Comparison of ENCODE assay signal across 8 cellular contexts in the genomic region with DNA sequence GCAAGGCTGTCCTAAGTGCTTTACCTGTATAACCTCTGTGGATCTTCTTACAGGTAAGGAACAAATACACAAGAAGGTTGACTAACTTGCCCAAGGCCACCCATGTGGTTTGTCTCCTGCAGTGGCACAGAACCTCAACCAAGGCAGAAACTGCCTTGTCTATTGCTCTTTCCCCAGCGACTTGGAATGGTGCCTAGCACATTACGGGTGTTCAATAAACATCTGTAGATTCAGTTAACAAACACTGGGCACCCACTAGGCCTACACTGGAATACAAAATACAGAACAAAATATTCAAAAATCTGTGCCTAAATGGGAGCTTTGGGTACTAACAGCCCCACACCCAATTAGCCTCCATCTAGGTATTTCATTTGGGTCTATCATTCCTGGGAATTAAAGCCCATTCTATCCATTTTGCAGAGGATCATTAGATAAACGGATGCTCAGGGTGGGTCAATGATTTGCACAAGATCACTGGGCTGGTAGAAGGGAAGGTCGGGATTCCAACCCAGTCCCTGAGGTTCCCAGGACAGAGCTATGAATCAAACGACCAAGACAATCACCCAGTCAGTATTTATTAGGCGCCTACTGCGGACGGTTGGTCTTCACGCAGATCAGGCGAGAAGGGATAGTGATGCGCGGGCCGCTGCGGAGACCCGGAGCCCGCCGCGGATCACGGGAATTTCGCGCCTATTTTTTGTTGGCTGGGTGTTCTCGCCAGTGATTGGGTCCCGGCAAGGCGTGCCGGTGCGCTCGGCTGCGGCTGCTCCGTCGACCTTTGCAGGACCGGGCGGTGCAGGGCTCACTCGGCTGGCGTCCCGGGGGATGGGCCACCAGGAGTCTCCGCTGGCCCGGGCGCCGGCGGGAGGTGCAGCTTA. TPM values are rescaled to one million over a fixed set of nuclear protein-coding genes. Genes with fewer than 3 reads are reported as not detected.
DNase-seq lines count a peak whose midpoint lies in the region; ATAC-seq, FAIRE-seq and TF ChIP-seq lines count a peak whose summit lies in the region.

Gene STK35 (plus strand): TSS at position 771 of the 878 bp plus-strand sequence. CDS start 55 bp downstream, at position 826.

- ATAC-seq in GM21576 (IDR thresholded peaks at IDR 0.05; ENCODE audit: unreplicated experiment): peak; percentile 27
- ATAC-seq in activated naive CD8-positive, alpha-beta T cell treated with anti-CD3 and anti-CD28 coated beads, Interleukin-2, amount 10 ng/mL, durations not matched to agents 7 days and 5 days (ENCODE audit: low read depth): peak; percentile 42

- H3K27ac Mint-ChIP-seq in activated naive CD8-positive, alpha-beta T cell treated with anti-CD3 and anti-CD28 coated beads, Interleukin-2, amount 10 ng/mL, durations not matched to agents 7 days and 5 days: peak within 1 kb of the TSS; percentile 100

- TF ChIP-seq CTCF in right atrium auricular region (IDR thresholded peaks at IDR 0.05): no peak
- no peak for TF ChIP-seq CTCF in sigmoid colon (IDR thresholded peaks at IDR 0.05)

- H3K27me3 ChIP-seq in HUES6 (ENCODE audit: control insufficient read depth, insufficient read depth, low read length): no peaks in the 10 kb centered on the region
- no peaks in the 10 kb centered on the region for H3K27me3 ChIP-seq in right atrium auricular region
- H3K27me3 ChIP-seq in sigmoid colon: no peaks in the 10 kb centered on the region

- H3K4me1 ChIP-seq in HUES6 (ENCODE audit: control insufficient read depth, insufficient read depth, low read length) (peaks cover 21% of the 10 kb centered on the region), right atrium auricular region (peaks cover 0 to 37% of the 10 kb centered on the region in 2 donors), sigmoid colon (peaks cover 3 to 38% (median 35%) of the 10 kb centered on the region in 4 donors)

- TF ChIP-seq EP300 in sigmoid colon (IDR thresholded peaks at IDR 0.05): peak in 1 of 4 donors; percentile 4

- no peaks in the 10 kb centered on the region for H3K27me3 Mint-ChIP-seq in activated naive CD8-positive, alpha-beta T cell treated with anti-CD3 and anti-CD28 coated beads, Interleukin-2, amount 10 ng/mL, durations not matched to agents 7 days and 5 days

- H3K9me3 ChIP-seq in HUES6 (ENCODE audit: control insufficient read depth, insufficient read depth, low read depth, low read length) (no peaks in the 10 kb centered on the region), right atrium auricular region (no peaks in the 10 kb centered on the region), sigmoid colon (no peaks in the 10 kb centered on the region)

- H3K36me3 ChIP-seq in HUES6 (ENCODE audit: control insufficient read depth, insufficient read depth, low read length): peaks cover 12% of the 10 kb centered on the region
- no peaks in the 10 kb centered on the region for H3K36me3 ChIP-seq in right atrium auricular region
- peaks cover 0 to 6% (median 0%) of the 10 kb centered on the region in 4 donors for H3K36me3 ChIP-seq in sigmoid colon

- POLR2A ChIA-PET in activated naive CD8-positive, alpha-beta T cell treated with anti-CD3 and anti-CD28 coated beads, Interleukin-2, amount 10 ng/mL, durations not matched to agents 7 days and 5 days (lab: Charles Lee): interaction anchor here (0.9 kb wide), 1 partner anchor 60 kb away, joined by 3 read pairs; no protein-coding TSS in a partner anchor

- H3K4me3 ChIP-seq in HUES6 (ENCODE audit: low read depth, low read length) (peak within 1 kb of the TSS; percentile 87), right atrium auricular region (peak within 1 kb of the TSS; percentile 82 to 89), sigmoid colon (peak within 1 kb of the TSS; percentile 70 to 86 (median 83))

- H3K9ac ChIP-seq in HUES6 (ENCODE audit: low read length): peak within 1 kb of the TSS; percentile 100

- 1 to 2% methylated on average over 40 of the region's 40 CpGs for WGBS in sigmoid colon, 2 donors

- H3K9me3 Mint-ChIP-seq in activated naive CD8-positive, alpha-beta T cell treated with anti-CD3 and anti-CD28 coated beads, Interleukin-2, amount 10 ng/mL, durations not matched to agents 7 days and 5 days: no peaks in the 10 kb centered on the region

- peaks cover 31% of the 10 kb centered on the region for H3K4me1 Mint-ChIP-seq in activated naive CD8-positive, alpha-beta T cell treated with anti-CD3 and anti-CD28 coated beads, Interleukin-2, amount 10 ng/mL, durations not matched to agents 7 days and 5 days

- peak; percentile 76 for DNase-seq in Daoy (ENCODE audit: low read depth)
- DNase-seq in RCC 7860 (ENCODE audit: low spot score): peak; percentile 53
- DNase-seq in activated naive CD8-positive, alpha-beta T cell treated with anti-CD3 and anti-CD28 coated beads, Interleukin-2, amount 10 ng/mL, durations not matched to agents 7 days and 5 days: no peak
- DNase-seq in right atrium auricular region (ENCODE audit: low spot score): no peak
- DNase-seq in sigmoid colon: peak; percentile 92
- DNase-seq in germinal center (ENCODE audit: low spot score): no peak

- intact Hi-C loops in sigmoid colon (cut with DNase I): loop anchor here (5.0 to 10.0 kb wide), 8 partner anchors 41 to 551 kb away; partner anchors contain the start of genes NOP56, SIRPA and SNRPB

- peaks cover 7% of the 10 kb centered on the region for H3K36me3 Mint-ChIP-seq in activated naive CD8-positive, alpha-beta T cell treated with anti-CD3 and anti-CD28 coated beads, Interleukin-2, amount 10 ng/mL, durations not matched to agents 7 days and 5 days

- TF ChIP-seq POLR2A in sigmoid colon (IDR thresholded peaks at IDR 0.05): no peak

- FAIRE-seq in RCC 7860 (lab: Jason Lieb, UNC): no peak

- peak within 1 kb of the TSS; percentile 93 for H3K4me3 Mint-ChIP-seq in activated naive CD8-positive, alpha-beta T cell treated with anti-CD3 and anti-CD28 coated beads, Interleukin-2, amount 10 ng/mL, durations not matched to agents 7 days and 5 days

- H3K27ac ChIP-seq in HUES6 (ENCODE audit: low read depth, low read length): peak within 1 kb of the TSS; percentile 100
- H3K27ac ChIP-seq in right atrium auricular region: peak within 1 kb of the TSS; percentile 98
- peak within 1 kb of the TSS; percentile 94 to 98 (median 98) for H3K27ac ChIP-seq in sigmoid colon

RNA-seq across cellular contexts. Expression of gene STK35, which starts in this region (rescaled TPM):
- 10.8 and 21.7 TPM in 2 replicates for total RNA-seq in Daoy (2014; rRNA removed; shearing (Covaris generic))
- 10 to 100 TPM; 17.0 to 18.6 TPM for total RNA-seq in activated naive CD8-positive, alpha-beta T cell treated with anti-CD3 and anti-CD28 coated beads, Interleukin-2, amount 10 ng/mL, durations not matched to agents 7 days and 5 days
- 10 to 100 TPM; 15.0 to 18.8 TPM for total RNA-seq in right atrium auricular region
- 10 to 100 TPM; 12.5 to 16.8 (median 13.7) TPM for total RNA-seq in sigmoid colon
- polyA plus RNA-seq in sigmoid colon: 10 to 100 TPM in 1 of 3 donors, 1 to 10 TPM in 2; 4.8 to 14.4 (median 9.9) TPM

Comparison
In these comparisons a context has a peak if more than half of its experiments do, and no peak if none do; other contexts are left out.
1. DNase-seq: peak in Daoy (single experiment), RCC 7860 (single experiment) and sigmoid colon (single experiment); none in activated naive CD8-positive, alpha-beta T cell treated with anti-CD3 and anti-CD28 coated beads, Interleukin-2, amount 10 ng/mL, durations not matched to agents 7 days and 5 days (single experiment), right atrium auricular region (single experiment) and germinal center (single experiment).
2. Peak in every context shown above with its lines, with median percentiles within 50 percentile points of each other: H3K27ac ChIP-seq and H3K4me3 ChIP-seq.